Comparison of ENCODE assay signal across 8 cellular contexts in the genomic region with DNA sequence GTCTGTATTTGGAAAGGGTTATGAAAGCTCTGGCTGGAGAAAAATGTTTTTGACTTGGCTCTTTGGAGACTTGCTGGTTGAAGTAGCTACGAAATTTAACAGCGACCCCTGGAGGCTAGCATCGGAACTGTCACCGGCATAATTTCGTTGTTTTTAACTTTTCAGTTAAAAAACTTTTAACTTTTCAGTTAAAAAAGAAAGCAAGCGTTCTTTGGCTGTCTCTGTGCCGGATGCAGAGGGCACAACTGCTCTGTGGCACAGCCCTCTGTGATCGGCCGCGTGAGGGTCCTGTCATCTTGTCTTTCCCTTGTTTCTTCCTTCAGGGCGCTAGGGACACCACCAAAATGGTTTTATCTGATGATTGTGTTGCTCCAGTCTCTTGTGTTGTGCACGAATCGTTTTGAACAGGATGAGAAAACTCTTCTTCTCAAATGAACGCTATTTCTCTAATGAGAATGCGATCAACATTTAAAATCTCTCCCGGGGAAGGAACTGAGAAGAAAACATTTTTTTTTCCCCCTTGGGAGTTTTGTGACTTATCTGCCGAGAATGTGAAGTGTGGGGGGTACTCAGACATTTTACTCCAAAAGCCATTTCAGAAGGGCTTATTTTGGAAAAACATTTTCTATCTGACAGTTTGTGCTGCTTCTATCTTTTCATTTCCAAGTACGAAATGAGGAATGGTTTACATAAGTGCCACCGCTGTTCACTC. TPM values are rescaled to one million over a fixed set of nuclear protein-coding genes. Genes with fewer than 3 reads are reported as not detected.
DNase-seq lines count a peak whose midpoint lies in the region; ATAC-seq and TF ChIP-seq lines count a peak whose summit lies in the region.

No MANE protein-coding gene starts in this region.

- no peaks in the 10 kb centered on the region for H3K36me3 ChIP-seq in OCI-LY3 (replicated peaks; ENCODE audit: low read depth, low read length)

- peaks cover 6% of the 10 kb centered on the region for H3K27me3 Mint-ChIP-seq in activated T-helper 2 cell treated with anti-CD3 and anti-CD28 coated beads, Interferon-gamma antibody, Interleukin-2, Interleukin-4, amounts not matched to agents 10 μg/mL and 5 μg/mL and 100 μg/mL, durations not matched to agents 14 hours and 24 hours and 36 hours (ENCODE audit: low read depth)

- H3K36me3 Mint-ChIP-seq in activated T-helper 2 cell treated with anti-CD3 and anti-CD28 coated beads, Interferon-gamma antibody, Interleukin-2, Interleukin-4, amounts not matched to agents 10 μg/mL and 5 μg/mL and 100 μg/mL, durations not matched to agents 14 hours and 24 hours and 36 hours (ENCODE audit: low read depth) = no peaks in the 10 kb centered on the region

- no peak overlapping the region for H3K4me3 Mint-ChIP-seq in activated T-helper 2 cell treated with anti-CD3 and anti-CD28 coated beads, Interferon-gamma antibody, Interleukin-2, Interleukin-4, amounts not matched to agents 10 μg/mL and 5 μg/mL and 100 μg/mL, durations not matched to agents 14 hours and 24 hours and 36 hours (ENCODE audit: low read depth)

- ATAC-seq in GM21528 (IDR thresholded peaks at IDR 0.05; ENCODE audit: low FRiP score, unreplicated experiment) = no peak

- peaks cover 24% of the 10 kb centered on the region for H3K27me3 ChIP-seq in OCI-LY3 (ENCODE audit: low read depth, low read length)

- no peaks in the 10 kb centered on the region for H3K4me1 ChIP-seq in OCI-LY3 (ENCODE audit: low read length)

- H3K4me2 ChIP-seq in OCI-LY3 (ENCODE audit: low read length) = peak overlapping the region; percentile 45

- in situ Hi-C loops in GM13976 (cut with MboI; ENCODE audit: low sequenced_read_pairs, unreplicated experiment) = no loop called here

- H3K4me3 ChIP-seq in OCI-LY3 (ENCODE audit: low read length) (peak overlapping the region; percentile 45), retinal pigment epithelial cell (ENCODE audit: low read length) (peak overlapping the region; percentile 58)

- no peak overlapping the region for H3K27ac ChIP-seq in OCI-LY3 (ENCODE audit: low read length)

- no peaks in the 10 kb centered on the region for H3K79me2 ChIP-seq in OCI-LY3 (ENCODE audit: low read length)

- no peak overlapping the region for H2AFZ ChIP-seq in OCI-LY3 (ENCODE audit: low read depth, low read length)

- H3K9ac ChIP-seq in OCI-LY3 (ENCODE audit: low read length) = no peak overlapping the region

- peak; percentile 41 for DNase-seq in AG08395 (ENCODE audit: low spot score)
- peak; percentile 43 for DNase-seq in GM13976 (ENCODE audit: low spot score)
- peak; percentile 19 for DNase-seq in activated T-helper 2 cell treated with anti-CD3 and anti-CD28 coated beads, Interferon-gamma antibody, Interleukin-2, Interleukin-4, amounts not matched to agents 10 μg/mL and 5 μg/mL and 100 μg/mL, durations not matched to agents 14 hours and 24 hours and 36 hours (ENCODE audit: low spot score)
- peak; percentile 18 for DNase-seq in glomerular endothelial cell (ENCODE audit: extremely low read depth, low read depth, low spot score)
- DNase-seq in retinal pigment epithelial cell (ENCODE audit: low read depth) = no peak
- DNase-seq in NCI-H226 = no peak

- no peaks in the 10 kb centered on the region for H3K4me1 Mint-ChIP-seq in activated T-helper 2 cell treated with anti-CD3 and anti-CD28 coated beads, Interferon-gamma antibody, Interleukin-2, Interleukin-4, amounts not matched to agents 10 μg/mL and 5 μg/mL and 100 μg/mL, durations not matched to agents 14 hours and 24 hours and 36 hours (ENCODE audit: low read depth)

- H4K20me1 ChIP-seq in OCI-LY3 (ENCODE audit: insufficient read depth, low read length) = no peaks in the 10 kb centered on the region

- peak; percentile 82 for TF ChIP-seq CTCF in GM13976 (IDR thresholded peaks at IDR 0.05; ENCODE audit: borderline replicate concordance, control extremely low read depth, extremely low read depth, insufficient read depth, missing control alignments)
- peak; percentile 89 for TF ChIP-seq CTCF in OCI-LY3 (IDR thresholded peaks at IDR 0.05; ENCODE audit: low read depth, low read length)
- TF ChIP-seq CTCF in retinal pigment epithelial cell (conservative IDR thresholded peaks at IDR 0.05; ENCODE audit: low read depth, low read length) = peak; percentile 92

- no peaks in the 10 kb centered on the region for H3K9me3 ChIP-seq in OCI-LY3 (ENCODE audit: insufficient read depth, low read length)

- no peaks in the 10 kb centered on the region for H3K9me3 Mint-ChIP-seq in activated T-helper 2 cell treated with anti-CD3 and anti-CD28 coated beads, Interferon-gamma antibody, Interleukin-2, Interleukin-4, amounts not matched to agents 10 μg/mL and 5 μg/mL and 100 μg/mL, durations not matched to agents 14 hours and 24 hours and 36 hours

- intact Hi-C loops in activated T-helper 2 cell treated with anti-CD3 and anti-CD28 coated beads, Interferon-gamma antibody, Interleukin-2, Interleukin-4, amounts not matched to agents 10 μg/mL and 5 μg/mL and 100 μg/mL, durations not matched to agents 14 hours and 24 hours and 36 hours (cut with micrococcal nuclease) = loop anchor here (2.0 kb wide), 1 partner anchor 97 kb away; no protein-coding TSS in a partner anchor

- H3K27ac Mint-ChIP-seq in activated T-helper 2 cell treated with anti-CD3 and anti-CD28 coated beads, Interferon-gamma antibody, Interleukin-2, Interleukin-4, amounts not matched to agents 10 μg/mL and 5 μg/mL and 100 μg/mL, durations not matched to agents 14 hours and 24 hours and 36 hours = no peak overlapping the region

RNA-seq across cellular contexts. Expression of a gene that starts 57.1 kb away (rescaled TPM):
- not detected in 2 replicates for total RNA-seq in activated T-helper 2 cell treated with anti-CD3 and anti-CD28 coated beads, Interferon-gamma antibody, Interleukin-2, Interleukin-4, amounts not matched to agents 10 μg/mL and 5 μg/mL and 100 μg/mL, durations not matched to agents 14 hours and 24 hours and 36 hours
- 0.12 TPM in 1 of 2 replicates, not detected in the other for total RNA-seq in glomerular endothelial cell

Comparison
In these comparisons a context has a peak if more than half of its experiments do, and no peak if none do; other contexts are left out.
1. DNase-seq: peak in AG08395 (single experiment), GM13976 (single experiment), activated T-helper 2 cell treated with anti-CD3 and anti-CD28 coated beads, Interferon-gamma antibody, Interleukin-2, Interleukin-4, amounts not matched to agents 10 μg/mL and 5 μg/mL and 100 μg/mL, durations not matched to agents 14 hours and 24 hours and 36 hours (single experiment) and glomerular endothelial cell (single experiment); none in retinal pigment epithelial cell (single experiment) and NCI-H226 (single experiment).
2. Peak in every context shown above with its lines, with median percentiles within 50 percentile points of each other: CTCF ChIP-seq.